8 cellular contexts compared by ENCODE assay signal in the genomic region with DNA sequence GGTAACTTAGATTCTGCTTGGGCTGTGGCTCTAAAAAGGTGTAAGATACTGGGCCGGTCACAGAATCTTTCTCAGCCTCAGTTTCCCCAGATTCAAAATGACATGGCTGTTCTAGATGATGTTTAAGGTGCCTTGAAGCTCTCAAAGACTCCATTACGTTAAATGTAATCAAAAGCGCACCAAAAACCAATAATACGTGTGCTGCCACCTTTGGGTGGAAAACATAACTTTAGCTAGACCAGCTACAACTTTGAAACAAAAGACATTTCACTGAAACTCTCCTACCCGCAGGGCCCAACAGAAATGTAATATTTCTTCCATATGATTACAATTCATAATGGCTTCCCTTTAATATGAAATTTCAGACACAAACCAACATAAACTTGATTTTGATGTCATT. TPM values are rescaled to one million over a fixed set of nuclear protein-coding genes. Genes with fewer than 3 reads are reported as not detected.
DNase-seq lines count a peak whose midpoint lies in the region; ATAC-seq lines count a peak whose summit lies in the region.

No MANE protein-coding gene starts in this region.

- no peak for ATAC-seq in GM19463 (IDR thresholded peaks at IDR 0.05; ENCODE audit: unreplicated experiment)
- ATAC-seq in HG02763 (IDR thresholded peaks at IDR 0.05; ENCODE audit: unreplicated experiment): no peak

- no peaks in the 10 kb centered on the region for H3K4me1 ChIP-seq in NT2/D1 (ENCODE audit: insufficient read depth, insufficient read length)

- no peaks in the 10 kb centered on the region for H3K27me3 ChIP-seq in NT2/D1 (ENCODE audit: insufficient read depth, insufficient read length)

- no peaks in the 10 kb centered on the region for H3K9me3 ChIP-seq in NT2/D1 (ENCODE audit: insufficient read depth, low read length)

- H3K4me3 ChIP-seq in NT2/D1 (ENCODE audit: insufficient read length, low read depth): no peak overlapping the region

- H3K9ac ChIP-seq in NT2/D1 (ENCODE audit: insufficient read length, low read depth): no peak overlapping the region

- DNase-seq in NCI-H748 (lab: John Stamatoyannopoulos, UW; ENCODE audit: unreplicated experiment) (peak; percentile 27), NCI-H748 treated with DMSO at 0.1 percent for 48 hours (lab: John Stamatoyannopoulos, UW) (no peak), NT2/D1 (ENCODE audit: low read depth, low spot score) (peak; percentile 15), fibroblast of peridontal ligament (ENCODE audit: extremely low read depth) (peak; percentile 21), superior temporal gyrus (ENCODE audit: extremely low spot score) (peak; percentile 53), ureter (ENCODE audit: low spot score) (no peak)

- no peaks in the 10 kb centered on the region for H3K36me3 ChIP-seq in NT2/D1 (ENCODE audit: insufficient read depth, insufficient read length, low read length)

RNA-seq across cellular contexts. Expression of gene PCSK5, which starts 35.0 kb away (rescaled TPM):
- total RNA-seq in ureter: 13.8 TPM

Comparison
In these comparisons a context has a peak if more than half of its experiments do, and no peak if none do; other contexts are left out.
1. DNase-seq: peak in NCI-H748 (single experiment), NT2/D1 (single experiment), fibroblast of peridontal ligament (single experiment) and superior temporal gyrus (single experiment); none in NCI-H748 treated with DMSO at 0.1 percent for 48 hours (single experiment) and ureter (single experiment).